ENCODE assay signal across 1 cellular context in the genomic region with DNA sequence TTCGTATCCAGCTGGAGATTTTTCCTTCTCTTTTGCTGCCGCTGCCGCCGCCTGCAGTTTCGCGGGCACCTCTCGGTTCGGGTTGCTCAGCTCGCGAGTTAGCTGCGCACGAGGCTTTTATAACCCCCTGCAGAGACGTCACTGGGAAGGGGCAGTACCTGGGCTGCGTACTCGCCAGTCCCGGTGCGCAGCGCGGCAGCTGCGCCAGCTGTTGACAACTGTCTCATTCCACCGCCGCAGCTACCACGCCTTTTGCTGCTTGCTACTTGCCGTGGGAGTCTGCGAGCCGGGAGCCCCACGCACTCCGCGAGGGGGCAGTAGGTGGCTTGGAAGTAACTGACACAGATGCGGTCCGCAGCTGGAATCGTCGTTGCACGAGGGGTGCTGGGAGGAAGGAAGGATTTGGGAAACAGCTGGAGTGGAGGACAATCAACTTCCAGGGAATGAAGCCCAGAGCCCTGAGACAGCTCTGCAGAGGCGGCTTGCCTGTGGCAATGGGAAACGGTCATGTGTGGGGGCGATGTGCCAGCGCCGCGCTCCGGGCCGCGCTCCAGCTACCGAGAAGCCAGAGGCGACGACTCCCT.
TF ChIP-seq lines count a peak whose summit lies in the region.

A gene with protein sequence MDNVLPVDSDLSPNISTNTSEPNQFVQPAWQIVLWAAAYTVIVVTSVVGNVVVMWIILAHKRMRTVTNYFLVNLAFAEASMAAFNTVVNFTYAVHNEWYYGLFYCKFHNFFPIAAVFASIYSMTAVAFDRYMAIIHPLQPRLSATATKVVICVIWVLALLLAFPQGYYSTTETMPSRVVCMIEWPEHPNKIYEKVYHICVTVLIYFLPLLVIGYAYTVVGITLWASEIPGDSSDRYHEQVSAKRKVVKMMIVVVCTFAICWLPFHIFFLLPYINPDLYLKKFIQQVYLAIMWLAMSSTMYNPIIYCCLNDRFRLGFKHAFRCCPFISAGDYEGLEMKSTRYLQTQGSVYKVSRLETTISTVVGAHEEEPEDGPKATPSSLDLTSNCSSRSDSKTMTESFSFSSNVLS (minus strand): TSS at position 93 of the 584 bp plus-strand sequence. CDS start 586 bp downstream, outside the sequence.

TF ChIP-seq in HepG2, 621 proteins besides CTCF, POLR2A, EP300 and RAD21 (continued from another document and continues in another):
- TF ChIP-seq, protein P1, sequence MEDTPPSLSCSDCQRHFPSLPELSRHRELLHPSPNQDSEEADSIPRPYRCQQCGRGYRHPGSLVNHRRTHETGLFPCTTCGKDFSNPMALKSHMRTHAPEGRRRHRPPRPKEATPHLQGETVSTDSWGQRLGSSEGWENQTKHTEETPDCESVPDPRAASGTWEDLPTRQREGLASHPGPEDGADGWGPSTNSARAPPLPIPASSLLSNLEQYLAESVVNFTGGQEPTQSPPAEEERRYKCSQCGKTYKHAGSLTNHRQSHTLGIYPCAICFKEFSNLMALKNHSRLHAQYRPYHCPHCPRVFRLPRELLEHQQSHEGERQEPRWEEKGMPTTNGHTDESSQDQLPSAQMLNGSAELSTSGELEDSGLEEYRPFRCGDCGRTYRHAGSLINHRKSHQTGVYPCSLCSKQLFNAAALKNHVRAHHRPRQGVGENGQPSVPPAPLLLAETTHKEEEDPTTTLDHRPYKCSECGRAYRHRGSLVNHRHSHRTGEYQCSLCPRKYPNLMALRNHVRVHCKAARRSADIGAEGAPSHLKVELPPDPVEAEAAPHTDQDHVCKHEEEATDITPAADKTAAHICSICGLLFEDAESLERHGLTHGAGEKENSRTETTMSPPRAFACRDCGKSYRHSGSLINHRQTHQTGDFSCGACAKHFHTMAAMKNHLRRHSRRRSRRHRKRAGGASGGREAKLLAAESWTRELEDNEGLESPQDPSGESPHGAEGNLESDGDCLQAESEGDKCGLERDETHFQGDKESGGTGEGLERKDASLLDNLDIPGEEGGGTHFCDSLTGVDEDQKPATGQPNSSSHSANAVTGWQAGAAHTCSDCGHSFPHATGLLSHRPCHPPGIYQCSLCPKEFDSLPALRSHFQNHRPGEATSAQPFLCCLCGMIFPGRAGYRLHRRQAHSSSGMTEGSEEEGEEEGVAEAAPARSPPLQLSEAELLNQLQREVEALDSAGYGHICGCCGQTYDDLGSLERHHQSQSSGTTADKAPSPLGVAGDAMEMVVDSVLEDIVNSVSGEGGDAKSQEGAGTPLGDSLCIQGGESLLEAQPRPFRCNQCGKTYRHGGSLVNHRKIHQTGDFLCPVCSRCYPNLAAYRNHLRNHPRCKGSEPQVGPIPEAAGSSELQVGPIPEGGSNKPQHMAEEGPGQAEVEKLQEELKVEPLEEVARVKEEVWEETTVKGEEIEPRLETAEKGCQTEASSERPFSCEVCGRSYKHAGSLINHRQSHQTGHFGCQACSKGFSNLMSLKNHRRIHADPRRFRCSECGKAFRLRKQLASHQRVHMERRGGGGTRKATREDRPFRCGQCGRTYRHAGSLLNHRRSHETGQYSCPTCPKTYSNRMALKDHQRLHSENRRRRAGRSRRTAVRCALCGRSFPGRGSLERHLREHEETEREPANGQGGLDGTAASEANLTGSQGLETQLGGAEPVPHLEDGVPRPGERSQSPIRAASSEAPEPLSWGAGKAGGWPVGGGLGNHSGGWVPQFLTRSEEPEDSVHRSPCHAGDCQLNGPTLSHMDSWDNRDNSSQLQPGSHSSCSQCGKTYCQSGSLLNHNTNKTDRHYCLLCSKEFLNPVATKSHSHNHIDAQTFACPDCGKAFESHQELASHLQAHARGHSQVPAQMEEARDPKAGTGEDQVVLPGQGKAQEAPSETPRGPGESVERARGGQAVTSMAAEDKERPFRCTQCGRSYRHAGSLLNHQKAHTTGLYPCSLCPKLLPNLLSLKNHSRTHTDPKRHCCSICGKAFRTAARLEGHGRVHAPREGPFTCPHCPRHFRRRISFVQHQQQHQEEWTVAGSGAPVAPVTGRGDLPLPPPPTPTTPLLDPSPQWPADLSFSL (CRISPR knock-in tag; IDR thresholded peaks at IDR 0.05) = no peak
- TF ChIP-seq ZNF652 (CRISPR knock-in tag; IDR thresholded peaks at IDR 0.05; ENCODE audit: borderline replicate concordance, low read depth) (no peak), TFAP4 (IDR thresholded peaks at IDR 0.05; ENCODE audit: borderline replicate concordance, low read depth) (no peak), RXRA (CRISPR knock-in tag; IDR thresholded peaks at IDR 0.05) (0 out of 2 replicates have a peak, but pooled peaks have one; percentile 13), ZBTB21 (CRISPR knock-in tag; IDR thresholded peaks at IDR 0.05) (no peak), ZNF510 (CRISPR knock-in tag; IDR thresholded peaks at IDR 0.05; ENCODE audit: low read depth) (no peak), ZNF44 (CRISPR knock-in tag; IDR thresholded peaks at IDR 0.05) (no peak), KLF12 (CRISPR knock-in tag; IDR thresholded peaks at IDR 0.05; ENCODE audit: borderline replicate concordance) (no peak), ATF7-NPFF (CRISPR knock-in tag; IDR thresholded peaks at IDR 0.05; ENCODE audit: low read depth) (0 out of 2 replicates have a peak, but pooled peaks have one; percentile 49), ZBTB39 (CRISPR knock-in tag; IDR thresholded peaks at IDR 0.05) (no peak), KDM2A (CRISPR knock-in tag; IDR thresholded peaks at IDR 0.05; ENCODE audit: borderline replicate concordance, low read depth) (peak; percentile 52; the same call in 1 of the 2 replicates), POLR2AphosphoS2 (IDR thresholded peaks at IDR 0.05; ENCODE audit: low read depth, low read length) (no peak), STAG1 (CRISPR knock-in tag; IDR thresholded peaks at IDR 0.05) (peak; percentile 59), SPEN (CRISPR knock-in tag; IDR thresholded peaks at IDR 0.05; ENCODE audit: low read depth) (no peak), ZNF101 (CRISPR knock-in tag; IDR thresholded peaks at IDR 0.05; ENCODE audit: borderline replicate concordance, low read depth) (0 out of 2 replicates have a peak, but pooled peaks have one; percentile 38), EZH2 (conservative IDR thresholded peaks at IDR 0.05; ENCODE audit: low read depth, low read length) (peak; percentile 39), NR3C1 (CRISPR knock-in tag; IDR thresholded peaks at IDR 0.05) (no peak), CENPX (CRISPR knock-in tag; IDR thresholded peaks at IDR 0.05) (no peak), ZNF891 (CRISPR knock-in tag; IDR thresholded peaks at IDR 0.05) (0 out of 2 replicates have a peak, but pooled peaks have one; percentile 21), ZSCAN29 (CRISPR knock-in tag; conservative IDR thresholded peaks at IDR 0.05) (no peak), HNRNPLL (IDR thresholded peaks at IDR 0.05; ENCODE audit: low read depth, low read length, poor library complexity, severe bottlenecking) (peak; percentile 98), ZHX2 (IDR thresholded peaks at IDR 0.05; ENCODE audit: low read depth) (no peak), ZHX2 (CRISPR knock-in tag; IDR thresholded peaks at IDR 0.05; ENCODE audit: borderline replicate concordance) (no peak)
- TF ChIP-seq, protein P2, sequence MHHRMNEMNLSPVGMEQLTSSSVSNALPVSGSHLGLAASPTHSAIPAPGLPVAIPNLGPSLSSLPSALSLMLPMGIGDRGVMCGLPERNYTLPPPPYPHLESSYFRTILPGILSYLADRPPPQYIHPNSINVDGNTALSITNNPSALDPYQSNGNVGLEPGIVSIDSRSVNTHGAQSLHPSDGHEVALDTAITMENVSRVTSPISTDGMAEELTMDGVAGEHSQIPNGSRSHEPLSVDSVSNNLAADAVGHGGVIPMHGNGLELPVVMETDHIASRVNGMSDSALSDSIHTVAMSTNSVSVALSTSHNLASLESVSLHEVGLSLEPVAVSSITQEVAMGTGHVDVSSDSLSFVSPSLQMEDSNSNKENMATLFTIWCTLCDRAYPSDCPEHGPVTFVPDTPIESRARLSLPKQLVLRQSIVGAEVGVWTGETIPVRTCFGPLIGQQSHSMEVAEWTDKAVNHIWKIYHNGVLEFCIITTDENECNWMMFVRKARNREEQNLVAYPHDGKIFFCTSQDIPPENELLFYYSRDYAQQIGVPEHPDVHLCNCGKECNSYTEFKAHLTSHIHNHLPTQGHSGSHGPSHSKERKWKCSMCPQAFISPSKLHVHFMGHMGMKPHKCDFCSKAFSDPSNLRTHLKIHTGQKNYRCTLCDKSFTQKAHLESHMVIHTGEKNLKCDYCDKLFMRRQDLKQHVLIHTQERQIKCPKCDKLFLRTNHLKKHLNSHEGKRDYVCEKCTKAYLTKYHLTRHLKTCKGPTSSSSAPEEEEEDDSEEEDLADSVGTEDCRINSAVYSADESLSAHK (CRISPR knock-in tag; IDR thresholded peaks at IDR 0.05; ENCODE audit: borderline replicate concordance) = no peak
- TF ChIP-seq, protein P3, sequence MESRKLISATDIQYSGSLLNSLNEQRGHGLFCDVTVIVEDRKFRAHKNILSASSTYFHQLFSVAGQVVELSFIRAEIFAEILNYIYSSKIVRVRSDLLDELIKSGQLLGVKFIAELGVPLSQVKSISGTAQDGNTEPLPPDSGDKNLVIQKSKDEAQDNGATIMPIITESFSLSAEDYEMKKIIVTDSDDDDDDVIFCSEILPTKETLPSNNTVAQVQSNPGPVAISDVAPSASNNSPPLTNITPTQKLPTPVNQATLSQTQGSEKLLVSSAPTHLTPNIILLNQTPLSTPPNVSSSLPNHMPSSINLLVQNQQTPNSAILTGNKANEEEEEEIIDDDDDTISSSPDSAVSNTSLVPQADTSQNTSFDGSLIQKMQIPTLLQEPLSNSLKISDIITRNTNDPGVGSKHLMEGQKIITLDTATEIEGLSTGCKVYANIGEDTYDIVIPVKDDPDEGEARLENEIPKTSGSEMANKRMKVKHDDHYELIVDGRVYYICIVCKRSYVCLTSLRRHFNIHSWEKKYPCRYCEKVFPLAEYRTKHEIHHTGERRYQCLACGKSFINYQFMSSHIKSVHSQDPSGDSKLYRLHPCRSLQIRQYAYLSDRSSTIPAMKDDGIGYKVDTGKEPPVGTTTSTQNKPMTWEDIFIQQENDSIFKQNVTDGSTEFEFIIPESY (CRISPR knock-in tag; IDR thresholded peaks at IDR 0.05) = peak; percentile 58; the same call in 1 of the 2 replicates
- TF ChIP-seq, protein P4, sequence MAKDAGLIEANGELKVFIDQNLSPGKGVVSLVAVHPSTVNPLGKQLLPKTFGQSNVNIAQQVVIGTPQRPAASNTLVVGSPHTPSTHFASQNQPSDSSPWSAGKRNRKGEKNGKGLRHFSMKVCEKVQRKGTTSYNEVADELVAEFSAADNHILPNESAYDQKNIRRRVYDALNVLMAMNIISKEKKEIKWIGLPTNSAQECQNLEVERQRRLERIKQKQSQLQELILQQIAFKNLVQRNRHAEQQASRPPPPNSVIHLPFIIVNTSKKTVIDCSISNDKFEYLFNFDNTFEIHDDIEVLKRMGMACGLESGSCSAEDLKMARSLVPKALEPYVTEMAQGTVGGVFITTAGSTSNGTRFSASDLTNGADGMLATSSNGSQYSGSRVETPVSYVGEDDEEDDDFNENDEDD (CRISPR knock-in tag; IDR thresholded peaks at IDR 0.05; ENCODE audit: borderline replicate concordance) = 0 out of 2 replicates have a peak, but pooled peaks have one; percentile 42
